In genomic region chr6:144195671-144196070, GRCh38 we compare ENCODE assay signal across 14 cellular contexts. TPM values are rescaled to one million over a fixed set of nuclear protein-coding genes. Genes with fewer than 3 reads are reported as not detected.
DNase-seq lines count a peak whose midpoint lies in the region; ATAC-seq lines count a peak whose summit lies in the region.
"Had no signal": no experiment of that assay in that cellular context is flagged by ENCODE, and none has a peak within 500 bp of the region (broad histone marks: within the 10 kb centered on the region; RNA-seq: fewer than 3 reads in every experiment).

No MANE protein-coding gene starts in this region.

- DNase-seq in activated naive CD4-positive, alpha-beta T cell treated with anti-CD3 and anti-CD28 coated beads, Interleukin-2, amount 50 U/mL, for 72 hours (ENCODE audit: low spot score in 2 of 2), result no peak
- DNase-seq in activated naive CD4-positive, alpha-beta T cell treated with anti-CD3 and anti-CD28 coated beads, Interleukin-2, amount 50 U/mL, for 16 hours, result no peak
- DNase-seq in glomerular visceral epithelial cell (ENCODE audit: extremely low spot score) (peak; percentile 84), 8988T (no peak)
- DNase-seq: ACHN; activated CD4-positive, alpha-beta memory T cell treated with anti-CD3 and anti-CD28 coated beads, Interleukin-2, amount 10 ng/mL, durations not matched to agents 7 days and 5 days; amygdala; natural killer cell; NCI-H2171 treated with DMSO at 0.1 percent for 48 hours; psoas muscle had no signal

- ATAC-seq in activated naive CD4-positive, alpha-beta T cell treated with anti-CD3 and anti-CD28 coated beads, Interleukin-2, amount 50 U/mL, for 72 hours, result peak; percentile 24 to 37
- ATAC-seq in activated T-helper 17 cell treated with anti-CD3 and anti-CD28 coated beads, Interleukin-2, amount 50 U/mL, for 72 hours (replicated peaks), result peak; percentile 28
- ATAC-seq in GM21723 (IDR thresholded peaks at IDR 0.05; ENCODE audit: unreplicated experiment), result no peak
- ATAC-seq in GM21526 (IDR thresholded peaks at IDR 0.05; ENCODE audit: low FRiP score, unreplicated experiment), result no peak
- no peak for ATAC-seq in HG02642 (IDR thresholded peaks at IDR 0.05; ENCODE audit: poor library complexity, unreplicated experiment)
- ATAC-seq: natural killer cell, psoas muscle had no signal

- H3K36me3 Mint-ChIP-seq in activated naive CD4-positive, alpha-beta T cell treated with anti-CD3 and anti-CD28 coated beads, Interleukin-2, amount 50 U/mL, for 72 hours, result peaks cover 7 to 17% of the 10 kb centered on the region in 2 donors
- H3K36me3 Mint-ChIP-seq in activated T-helper 17 cell treated with anti-CD3 and anti-CD28 coated beads, Interleukin-2, amount 50 U/mL, for 72 hours (ENCODE audit: low read depth), result no peaks in the 10 kb centered on the region

- H3K27ac Mint-ChIP-seq in activated naive CD4-positive, alpha-beta T cell treated with anti-CD3 and anti-CD28 coated beads, Interleukin-2, amount 50 U/mL, for 72 hours, result no peak overlapping the region
- H3K27ac Mint-ChIP-seq in activated T-helper 17 cell treated with anti-CD3 and anti-CD28 coated beads, Interleukin-2, amount 50 U/mL, for 72 hours, result no peak overlapping the region
- H3K27ac Mint-ChIP-seq: activated CD4-positive, alpha-beta memory T cell treated with anti-CD3 and anti-CD28 coated beads, Interleukin-2, amount 10 ng/mL, durations not matched to agents 7 days and 5 days; natural killer cell had no signal

- H3K9me3 Mint-ChIP-seq in activated naive CD4-positive, alpha-beta T cell treated with anti-CD3 and anti-CD28 coated beads, Interleukin-2, amount 50 U/mL, for 72 hours, result peaks cover 5 to 18% of the 10 kb centered on the region in 2 donors
- peaks cover 8% of the 10 kb centered on the region for H3K9me3 Mint-ChIP-seq in activated T-helper 17 cell treated with anti-CD3 and anti-CD28 coated beads, Interleukin-2, amount 50 U/mL, for 72 hours

- H3K27me3 Mint-ChIP-seq in activated T-helper 17 cell treated with anti-CD3 and anti-CD28 coated beads, Interleukin-2, amount 50 U/mL, for 72 hours, result no peaks in the 10 kb centered on the region

- peaks cover 15% of the 10 kb centered on the region for H3K4me1 Mint-ChIP-seq in activated T-helper 17 cell treated with anti-CD3 and anti-CD28 coated beads, Interleukin-2, amount 50 U/mL, for 72 hours

- no peak overlapping the region for H3K4me3 Mint-ChIP-seq in activated T-helper 17 cell treated with anti-CD3 and anti-CD28 coated beads, Interleukin-2, amount 50 U/mL, for 72 hours
- H3K4me3 Mint-ChIP-seq: activated CD4-positive, alpha-beta memory T cell treated with anti-CD3 and anti-CD28 coated beads, Interleukin-2, amount 10 ng/mL, durations not matched to agents 7 days and 5 days; natural killer cell had no signal

RNA-seq across cellular contexts. Expression of gene STX11, which starts 45.4 kb away (rescaled TPM):
- 10 to 100 TPM; 23.3 to 24.6 TPM for total RNA-seq in activated naive CD4-positive, alpha-beta T cell treated with anti-CD3 and anti-CD28 coated beads, Interleukin-2, amount 50 U/mL, for 72 hours
- 10 to 100 TPM; 22.3 to 25.9 TPM for total RNA-seq in activated T-helper 17 cell treated with anti-CD3 and anti-CD28 coated beads, Interleukin-2, amount 50 U/mL, for 72 hours

Comparison
In these comparisons a context has a peak if more than half of its experiments do, and no peak if none do; other contexts are left out.
1. ATAC-seq: peak in activated naive CD4-positive, alpha-beta T cell treated with anti-CD3 and anti-CD28 coated beads, Interleukin-2, amount 50 U/mL, for 72 hours (2 of 2) and activated T-helper 17 cell treated with anti-CD3 and anti-CD28 coated beads, Interleukin-2, amount 50 U/mL, for 72 hours (single experiment); none in GM21723 (single experiment), GM21526 (single experiment) and HG02642 (single experiment).